14 cellular contexts compared by ENCODE assay signal in genomic region chr14:92685784-92686355, GRCh38.
DNase-seq lines count a peak whose midpoint lies in the region; ATAC-seq and TF ChIP-seq lines count a peak whose summit lies in the region.
"Had no signal": no experiment of that assay in that cellular context is flagged by ENCODE, and none has a peak within 500 bp of the region (broad histone marks: within the 10 kb centered on the region; RNA-seq: fewer than 3 reads in every experiment).

No MANE protein-coding gene starts in this region.

- H3K36me3 ChIP-seq in esophagus muscularis mucosa (peaks cover 0 to 64% (median 34%) of the 10 kb centered on the region in 4 donors), vagina (no peaks in the 10 kb centered on the region)
- H3K36me3 ChIP-seq: MG63 had no signal

- TF ChIP-seq POLR2A in esophagus muscularis mucosa (IDR thresholded peaks at IDR 0.05; ENCODE audit: low read depth) (no peak), vagina (IDR thresholded peaks at IDR 0.05) (no peak)

- H3K4me3 Mint-ChIP-seq in CD4-positive, alpha-beta T cell = no peak overlapping the region
- H3K4me3 Mint-ChIP-seq in T-helper 17 cell = peak overlapping the region; percentile 52
- H3K4me3 Mint-ChIP-seq in stimulated activated effector memory CD8-positive, alpha-beta T cell treated with anti-CD3 and anti-CD28 coated beads, Interleukin-12 subunit alpha, Interleukin-12 subunit beta, amount 100 ng/mL, for 72 hours = no peak overlapping the region

- no peaks in the 10 kb centered on the region for H3K27me3 Mint-ChIP-seq in CD4-positive, alpha-beta T cell
- H3K27me3 Mint-ChIP-seq in T-helper 17 cell = no peaks in the 10 kb centered on the region

- POLR2A ChIA-PET in CD4-positive, alpha-beta T cell (lab: Charles Lee) = interaction anchor here (2.3 to 2.5 kb wide), 2 partner anchors 15 to 35 kb away, joined by 5 to 9 read pairs; no protein-coding TSS in a partner anchor

- DNase-seq in CD4-positive, alpha-beta T cell = no peak
- DNase-seq in T-helper 17 cell (no peak), esophagus muscularis mucosa (ENCODE audit: extremely low spot score) (no peak), activated gamma-delta T cell (lab: John Stamatoyannopoulos, UW) (no peak), H4 (ENCODE audit: low spot score) (no peak), vagina (ENCODE audit: extremely low spot score in 2 of 2) (no peak)
- no peak for DNase-seq in stimulated activated effector memory CD8-positive, alpha-beta T cell treated with anti-CD3 and anti-CD28 coated beads, Interleukin-12 subunit alpha, Interleukin-12 subunit beta, amount 100 ng/mL, for 72 hours (ENCODE audit: low spot score in 2 of 2)
- DNase-seq: MG63, NCI-H1105, NCI-H1694 treated with DMSO at 0.1 percent for 48 hours, NCI-H345, NCI-H526 treated with DMSO at 0.1 percent for 48 hours had no signal

- H3K4me1 Mint-ChIP-seq in CD4-positive, alpha-beta T cell (ENCODE audit: low read depth) = peaks cover 13% of the 10 kb centered on the region
- peaks cover 12% of the 10 kb centered on the region for H3K4me1 Mint-ChIP-seq in T-helper 17 cell
- H3K4me1 Mint-ChIP-seq in stimulated activated effector memory CD8-positive, alpha-beta T cell treated with anti-CD3 and anti-CD28 coated beads, Interleukin-12 subunit alpha, Interleukin-12 subunit beta, amount 100 ng/mL, for 72 hours = peaks cover 13% of the 10 kb centered on the region

- H3K4me3 ChIP-seq in esophagus muscularis mucosa (no peak overlapping the region), vagina (no peak overlapping the region)
- H3K4me3 ChIP-seq: BLaER1, MG63 had no signal

- WGBS in esophagus muscularis mucosa = 95% methylated on average over 4 of the region's 4 CpGs

- H3K27me3 ChIP-seq in CD4-positive, alpha-beta T cell (ENCODE audit: control insufficient read depth, insufficient read depth, low read length) = no peaks in the 10 kb centered on the region
- H3K27me3 ChIP-seq in esophagus muscularis mucosa (no peaks in the 10 kb centered on the region), vagina (no peaks in the 10 kb centered on the region)
- H3K27me3 ChIP-seq: BLaER1, MG63 had no signal

- CTCF ChIA-PET in CD4-positive, alpha-beta T cell (lab: Charles Lee) = interaction anchor here (1.3 kb wide), 1 partner anchor 9 kb away, joined by 4 read pairs; no protein-coding TSS in a partner anchor

- no peak for TF ChIP-seq CTCF in CD4-positive, alpha-beta T cell (IDR thresholded peaks at IDR 0.05)
- TF ChIP-seq CTCF in esophagus muscularis mucosa (IDR thresholded peaks at IDR 0.05) (no peak), vagina (IDR thresholded peaks at IDR 0.05) (no peak)

- H3K27ac Mint-ChIP-seq in CD4-positive, alpha-beta T cell = peak overlapping the region; percentile 44
- no peak overlapping the region for H3K27ac Mint-ChIP-seq in T-helper 17 cell
- H3K27ac Mint-ChIP-seq in stimulated activated effector memory CD8-positive, alpha-beta T cell treated with anti-CD3 and anti-CD28 coated beads, Interleukin-12 subunit alpha, Interleukin-12 subunit beta, amount 100 ng/mL, for 72 hours = peak overlapping the region; percentile 32

- peak overlapping the region; percentile 21 for H3K27ac ChIP-seq in CD4-positive, alpha-beta T cell (ENCODE audit: low read depth, low read length)
- H3K27ac ChIP-seq in esophagus muscularis mucosa (replicated peaks in 1 of 4) = peak overlapping the region in 3 of 4 donors; percentile 45 to 73 (median 68)
- no peak overlapping the region for H3K27ac ChIP-seq in vagina
- H3K27ac ChIP-seq: BLaER1, KMS-11 had no signal

- H3K9me3 ChIP-seq in CD4-positive, alpha-beta T cell (ENCODE audit: control insufficient read depth, low read length) = no peaks in the 10 kb centered on the region
- H3K9me3 ChIP-seq in T-helper 17 cell (ENCODE audit: control insufficient read depth, low read length, poor library complexity, severe bottlenecking) (no peaks in the 10 kb centered on the region), esophagus muscularis mucosa (no peaks in the 10 kb centered on the region), vagina (no peaks in the 10 kb centered on the region)
- H3K9me3 ChIP-seq: BLaER1, MG63 had no signal

- H3K4me1 ChIP-seq in esophagus muscularis mucosa (peaks cover 12 to 33% (median 27%) of the 10 kb centered on the region in 4 donors), vagina (peaks cover 13% of the 10 kb centered on the region)
- H3K4me1 ChIP-seq: BLaER1 had no signal

- no peak for TF ChIP-seq EP300 in esophagus muscularis mucosa (IDR thresholded peaks at IDR 0.05)

- no peak for ATAC-seq in CD4-positive, alpha-beta T cell (ENCODE audit: poor library complexity)
- no peak for ATAC-seq in T-helper 17 cell
- no peak for ATAC-seq in stimulated activated effector memory CD8-positive, alpha-beta T cell treated with anti-CD3 and anti-CD28 coated beads, Interleukin-12 subunit alpha, Interleukin-12 subunit beta, amount 100 ng/mL, for 72 hours

- intact Hi-C loops in CD4-positive, alpha-beta T cell (cut with DNase I, micrococcal nuclease) = loop anchor here in 1 of 2 experiments (5.0 to 10.0 kb wide), 2 partner anchors 34 to 171 kb away; partner anchors contain the start of gene RIN3
- intact Hi-C loops in esophagus muscularis mucosa (cut with DNase I) (loop anchor here (5.0 kb wide), 1 partner anchor 174 kb away; the partner anchor contains the start of gene RIN3), vagina (cut with DNase I) (loop anchor here (10.0 kb wide), 1 partner anchor 99 kb away; no protein-coding TSS in a partner anchor)

- H3K36me3 Mint-ChIP-seq in CD4-positive, alpha-beta T cell (ENCODE audit: low read depth) = peaks cover 76% of the 10 kb centered on the region
- H3K36me3 Mint-ChIP-seq in T-helper 17 cell (ENCODE audit: low read depth) = peaks cover 3% of the 10 kb centered on the region
- H3K36me3 Mint-ChIP-seq in stimulated activated effector memory CD8-positive, alpha-beta T cell treated with anti-CD3 and anti-CD28 coated beads, Interleukin-12 subunit alpha, Interleukin-12 subunit beta, amount 100 ng/mL, for 72 hours = peaks cover 86% of the 10 kb centered on the region

- no peaks in the 10 kb centered on the region for H3K9me3 Mint-ChIP-seq in CD4-positive, alpha-beta T cell
- H3K9me3 Mint-ChIP-seq in stimulated activated effector memory CD8-positive, alpha-beta T cell treated with anti-CD3 and anti-CD28 coated beads, Interleukin-12 subunit alpha, Interleukin-12 subunit beta, amount 100 ng/mL, for 72 hours = no peaks in the 10 kb centered on the region
